26 cellular contexts compared by ENCODE assay signal in genomic region chr16:48628359-48628985, GRCh38.
"Had no signal": no experiment of that assay in that cellular context is flagged by ENCODE, and none has a peak within 500 bp of the region (broad histone marks: within the 10 kb centered on the region; RNA-seq: fewer than 3 reads in every experiment).

No MANE protein-coding gene starts in this region.

- H3K27ac Mint-ChIP-seq: activated naive CD4-positive, alpha-beta T cell treated with anti-CD3 and anti-CD28 coated beads for 36 hours; activated naive CD8-positive, alpha-beta T cell treated with anti-CD3 and anti-CD28 coated beads, Interleukin-2, amount 10 ng/mL, durations not matched to agents 7 days and 5 days; activated T-cell treated with anti-CD3 and anti-CD28 coated beads, Interleukin-2, amount 50 U/mL, for 24 hours; effector memory CD8-positive, alpha-beta T cell; naive thymus-derived CD4-positive, alpha-beta T cell; WTC11 had no signal

- ATAC-seq: effector memory CD8-positive, alpha-beta T cell; gastroesophageal sphincter; heart left ventricle; left colon; lower lobe of right lung; naive thymus-derived CD4-positive, alpha-beta T cell; WTC11 had no signal

- H3K36me3 ChIP-seq: breast epithelium, esophagus squamous epithelium, gastroesophageal sphincter, heart left ventricle, lower lobe of right lung, spleen, tibial artery, uterus had no signal

- H3K4me1 ChIP-seq: breast epithelium, uterus had no signal

- H3K27ac ChIP-seq: breast epithelium, dorsolateral prefrontal cortex, esophagus squamous epithelium, gastroesophageal sphincter, heart left ventricle, lower lobe of right lung, spleen, tibial artery, uterus had no signal

- H3K27me3 Mint-ChIP-seq: activated naive CD8-positive, alpha-beta T cell treated with anti-CD3 and anti-CD28 coated beads, Interleukin-2, amount 10 ng/mL, durations not matched to agents 7 days and 5 days; activated T-cell treated with anti-CD3 and anti-CD28 coated beads, Interleukin-2, amount 50 U/mL, for 24 hours had no signal

- H3K4me3 ChIP-seq: breast epithelium, dorsolateral prefrontal cortex, esophagus squamous epithelium, gastroesophageal sphincter, heart left ventricle, lower lobe of right lung, spleen, tibial artery, uterus had no signal

- H3K36me3 Mint-ChIP-seq: activated naive CD8-positive, alpha-beta T cell treated with anti-CD3 and anti-CD28 coated beads, Interleukin-2, amount 10 ng/mL, durations not matched to agents 7 days and 5 days; naive thymus-derived CD4-positive, alpha-beta T cell; WTC11 had no signal

- H3K9me3 Mint-ChIP-seq: activated naive CD4-positive, alpha-beta T cell treated with anti-CD3 and anti-CD28 coated beads for 36 hours; activated naive CD8-positive, alpha-beta T cell treated with anti-CD3 and anti-CD28 coated beads, Interleukin-2, amount 10 ng/mL, durations not matched to agents 7 days and 5 days; activated T-cell treated with anti-CD3 and anti-CD28 coated beads, Interleukin-2, amount 50 U/mL, for 24 hours; central memory CD8-positive, alpha-beta T cell; effector memory CD8-positive, alpha-beta T cell; naive thymus-derived CD4-positive, alpha-beta T cell; neural crest cell; WTC11 had no signal

- H3K9me3 ChIP-seq: breast epithelium, esophagus squamous epithelium, gastroesophageal sphincter, heart left ventricle, lower lobe of right lung, spleen, tibial artery, uterus had no signal

- H3K4me3 Mint-ChIP-seq: activated naive CD4-positive, alpha-beta T cell treated with anti-CD3 and anti-CD28 coated beads for 36 hours; activated naive CD8-positive, alpha-beta T cell treated with anti-CD3 and anti-CD28 coated beads, Interleukin-2, amount 10 ng/mL, durations not matched to agents 7 days and 5 days; activated T-cell treated with anti-CD3 and anti-CD28 coated beads, Interleukin-2, amount 50 U/mL, for 24 hours; central memory CD8-positive, alpha-beta T cell; effector memory CD8-positive, alpha-beta T cell; naive thymus-derived CD4-positive, alpha-beta T cell; neural crest cell; WTC11 had no signal

- H3K27me3 ChIP-seq: breast epithelium, dorsolateral prefrontal cortex, esophagus squamous epithelium, gastroesophageal sphincter, heart left ventricle, uterus had no signal

- DNase-seq: activated CD4-positive, alpha-beta T cell treated with anti-CD3 and anti-CD28 coated beads, Interleukin-2, amount 50 U/mL, for 48 hours; activated naive CD4-positive, alpha-beta T cell treated with anti-CD3 and anti-CD28 coated beads for 36 hours; activated naive CD8-positive, alpha-beta T cell treated with anti-CD3 and anti-CD28 coated beads, Interleukin-2, amount 10 ng/mL, durations not matched to agents 7 days and 5 days; activated T-cell treated with anti-CD3 and anti-CD28 coated beads, Interleukin-2, amount 50 U/mL, for 24 hours; amniotic stem cell; dorsolateral prefrontal cortex; effector memory CD8-positive, alpha-beta T cell; esophagus squamous epithelium; heart left ventricle; left colon; lower lobe of right lung; mesendoderm; naive thymus-derived CD4-positive, alpha-beta T cell; occipital lobe; posterior cingulate gyrus; stimulated activated CD4-positive, alpha-beta T cell treated with anti-CD3 and anti-CD28 coated beads, Interleukin-4, amount 100 ng/mL, for 24 hours; stimulated activated naive CD4-positive, alpha-beta T cell treated with Interleukin-2 at 50 U/mL for 16 hours; T-helper 1 cell; uterus had no signal
